Comparison of ENCODE assay signal across 8 cellular contexts in genomic region chr16:29811896-29812665, GRCh38. TPM values are rescaled to one million over a fixed set of nuclear protein-coding genes. Genes with fewer than 3 reads are reported as not detected.
DNase-seq lines count a peak whose midpoint lies in the region; ATAC-seq, FAIRE-seq and TF ChIP-seq lines count a peak whose summit lies in the region.

Gene PRRT2, plus strand, starts transcription at chr16:29812193. Its CDS starts 862 bp downstream, at chr16:29813055.

- peaks cover 48% of the 10 kb centered on the region for H3K4me1 Mint-ChIP-seq in activated naive CD8-positive, alpha-beta T cell (ENCODE audit: low read depth)

- H3K27ac Mint-ChIP-seq in activated naive CD8-positive, alpha-beta T cell, result peak within 1 kb of the TSS; percentile 90

- DNase-seq in DMS53 (lab: John Stamatoyannopoulos, UW) (peak; percentile 72), DMS53 treated with DMSO at 0.1 percent for 48 hours (lab: John Stamatoyannopoulos, UW; ENCODE audit: unreplicated experiment) (no peak), NCI-H748 (lab: John Stamatoyannopoulos, UW; ENCODE audit: unreplicated experiment) (peak; percentile 78), heart left ventricle (peak; percentile 69 to 87 (median 81)), pancreas (peak in 5 of 6 donors; percentile 46 to 82 (median 64)), NCI-H226 (no peak)
- DNase-seq in central memory CD4-positive, alpha-beta T cell, result no peak

- H3K4me3 Mint-ChIP-seq in activated naive CD8-positive, alpha-beta T cell, result peak within 1 kb of the TSS; percentile 93

- WGBS in heart left ventricle, 4 donors, result 3 to 7% (median 4%) methylated on average over 47 to 68 of the region's 69 CpGs
- WGBS in pancreas, 2 donors, result 5 to 6% methylated on average over 55 to 66 of the region's 69 CpGs

- no peak for FAIRE-seq in pancreas (lab: Jason Lieb, UNC)

- peak in 1 of 4 donors; percentile 0 for ATAC-seq in heart left ventricle
- peak in 1 of 4 donors; percentile 0 for ATAC-seq in pancreas

- peaks cover 7% of the 10 kb centered on the region for H3K36me3 Mint-ChIP-seq in activated naive CD8-positive, alpha-beta T cell

- no peaks in the 10 kb centered on the region for H3K9me3 Mint-ChIP-seq in activated naive CD8-positive, alpha-beta T cell (ENCODE audit: low read depth)

- TF ChIP-seq CTCF in heart left ventricle (IDR thresholded peaks at IDR 0.05) (no peak), pancreas (IDR thresholded peaks at IDR 0.05) (no peak)

- intact Hi-C loops in heart left ventricle (cut with DNase I) (loop anchor here in 5 of 10 donors (5.0 to 10.0 kb wide), 5 partner anchors 35 to 193 kb away; partner anchors contain the start of genes HIRIP3 (in 1 of the 5) and INO80E (in 1 of the 5)), pancreas (cut with DNase I) (no loop called here)

- no peaks in the 10 kb centered on the region for H3K27me3 Mint-ChIP-seq in activated naive CD8-positive, alpha-beta T cell

- peak within 1 kb of the TSS; percentile 82 to 99 (median 92) for H3K27ac ChIP-seq in heart left ventricle
- peak within 1 kb of the TSS; percentile 62 to 87 (median 80) for H3K27ac ChIP-seq in pancreas

- no peaks in the 10 kb centered on the region for H3K9me3 ChIP-seq in heart left ventricle
- no peaks in the 10 kb centered on the region for H3K9me3 ChIP-seq in pancreas

- TF ChIP-seq POLR2A in heart left ventricle (IDR thresholded peaks at IDR 0.05), result no peak

- peak within 1 kb of the TSS; percentile 26 to 73 (median 62) for H3K4me3 ChIP-seq in heart left ventricle
- H3K4me3 ChIP-seq in pancreas, result peak within 1 kb of the TSS; percentile 18 to 52 (median 36)

- peaks cover 0 to 25% (median 18%) of the 10 kb centered on the region in 9 donors for H3K36me3 ChIP-seq in heart left ventricle
- no peaks in the 10 kb centered on the region for H3K36me3 ChIP-seq in pancreas

- H3K27me3 ChIP-seq in heart left ventricle (peaks cover 0 to 4% (median 0%) of the 10 kb centered on the region in 9 donors), pancreas (no peaks in the 10 kb centered on the region)

- H3K4me1 ChIP-seq in heart left ventricle (peaks cover 6 to 83% (median 67%) of the 10 kb centered on the region in 12 donors), pancreas (peaks cover 0 to 21% (median 0%) of the 10 kb centered on the region in 3 donors)

RNA-seq across cellular contexts. Expression of gene PRRT2, which starts in this region (rescaled TPM):
- total RNA-seq in heart left ventricle (1 to 10 TPM in 5 of 9 donors, under 1 TPM in 3, not detected in 1; 0.38 to 1.8 (median 1.3) TPM), pancreas (1 to 10 TPM in 1 of 6 donors, under 1 TPM in 5; 0.35 to 1.2 (median 0.45) TPM)
- polyA plus RNA-seq in heart left ventricle (1 to 10 TPM in 1 of 2 donors, under 1 TPM in 1; 0.24 to 3.2 TPM), pancreas (1 to 10 TPM; 2.6 to 3.2 TPM)

Comparison
In these comparisons a context has a peak if more than half of its experiments do, and no peak if none do; other contexts are left out.
1. DNase-seq: peak in DMS53 (single experiment), NCI-H748 (single experiment), heart left ventricle (5 of 5) and pancreas (5 of 6); none in DMS53 treated with DMSO at 0.1 percent for 48 hours (single experiment), NCI-H226 (single experiment) and central memory CD4-positive, alpha-beta T cell (single experiment).